ENCODE assay signal across 8 cellular contexts in genomic region chr3:81581966-81582599, GRCh38.
A peak's percentile ranks its signal among the peaks of the same experiment; 100 is the strongest.
DNase-seq lines count a peak whose midpoint lies in the region; ATAC-seq and TF ChIP-seq lines count a peak whose summit lies in the region.

No MANE protein-coding gene starts in this region.

- TF ChIP-seq CTCF in AG09309 (IDR thresholded peaks at IDR 0.05; ENCODE audit: control insufficient read depth, insufficient read depth, low read depth, low read length, missing control alignments) (peak; percentile 78), ascending aorta (IDR thresholded peaks at IDR 0.05) (peak in 2 of 3 experiments; percentile 37 to 51), kidney epithelial cell (IDR thresholded peaks at IDR 0.05; ENCODE audit: insufficient read depth, low read length, poor library complexity, severe bottlenecking) (peak; percentile 83), transverse colon (IDR thresholded peaks at IDR 0.05) (peak; percentile 42 to 60 (median 49))

- TF ChIP-seq POLR2A in transverse colon (IDR thresholded peaks at IDR 0.05), result no peak

- intact Hi-C loops in ascending aorta (cut with DNase I) (no loop called here), transverse colon (cut with DNase I; ENCODE audit: low total_unique reads) (no loop called here)

- H3K4me1 ChIP-seq in ascending aorta (no peaks in the 10 kb centered on the region), transverse colon (no peaks in the 10 kb centered on the region)

- in situ Hi-C loops in transverse colon (cut with MboI; ENCODE audit: low pct_ligation_motif_present in 1 of 4, low pct_unique_long_range_greater_than_20kb in 1 of 4, low sequenced_read_pairs in 3 of 4), result no loop called here

- H3K4me3 ChIP-seq in AG09309 (ENCODE audit: control insufficient read depth, low read depth, low read length) (no peak overlapping the region), ascending aorta (no peak overlapping the region), kidney epithelial cell (ENCODE audit: low read depth, low read length) (no peak overlapping the region), transverse colon (no peak overlapping the region)

- no peaks in the 10 kb centered on the region for H3K9me3 ChIP-seq in ascending aorta
- H3K9me3 ChIP-seq in transverse colon, result no peaks in the 10 kb centered on the region

- WGBS in transverse colon (ENCODE audit: low coverage in 1 of 2), 2 donors, result 35 to 39% methylated on average over 5 of the region's 5 CpGs

- H3K27me3 ChIP-seq in ascending aorta (no peaks in the 10 kb centered on the region), kidney epithelial cell (ENCODE audit: control insufficient read depth, insufficient read depth, low read length) (no peaks in the 10 kb centered on the region), transverse colon (no peaks in the 10 kb centered on the region)

- no peak overlapping the region for H3K27ac ChIP-seq in ascending aorta
- H3K27ac ChIP-seq in transverse colon, result no peak overlapping the region

- TF ChIP-seq EP300 in transverse colon (IDR thresholded peaks at IDR 0.05; ENCODE audit: low read depth), result no peak

- ATAC-seq in HG03025 (IDR thresholded peaks at IDR 0.05; ENCODE audit: low FRiP score, unreplicated experiment), result no peak

- DNase-seq in AG09309 (ENCODE audit: low read depth), result no peak
- DNase-seq in ELF-1 (ENCODE audit: low read depth, low spot score), result peak; percentile 4
- peak; percentile 14 for DNase-seq in H4 (ENCODE audit: low spot score)
- DNase-seq in MV-4-11 (lab: John Stamatoyannopoulos, UW), result peak; percentile 8
- DNase-seq in ascending aorta (ENCODE audit: low spot score in 2 of 2), result no peak
- peak; percentile 5 for DNase-seq in kidney epithelial cell (ENCODE audit: low read depth)
- peak; percentile 28 for DNase-seq in transverse colon

- H3K36me3 ChIP-seq in ascending aorta (peaks cover 11 to 16% of the 10 kb centered on the region in 2 donors), kidney epithelial cell (ENCODE audit: control insufficient read depth, insufficient read depth, low read length) (no peaks in the 10 kb centered on the region), transverse colon (no peaks in the 10 kb centered on the region)

Comparison
In these comparisons a context has a peak if more than half of its experiments do, and no peak if none do; other contexts are left out.
1. DNase-seq: peak in ELF-1 (single experiment), H4 (single experiment), MV-4-11 (single experiment), kidney epithelial cell (single experiment) and transverse colon (single experiment); none in AG09309 (single experiment) and ascending aorta (0 of 2).
2. Peak in every context shown above with its lines, with median percentiles within 50 percentile points of each other: CTCF ChIP-seq.